23 cellular contexts compared by ENCODE assay signal in genomic region chr7:83793558-83793957, GRCh38.
A peak's percentile ranks its signal among the peaks of the same experiment; 100 is the strongest.
DNase-seq lines count a peak whose midpoint lies in the region; ATAC-seq, FAIRE-seq and TF ChIP-seq lines count a peak whose summit lies in the region.
"Had no signal": no experiment of that assay in that cellular context is flagged by ENCODE, and none has a peak within 500 bp of the region (broad histone marks: within the 10 kb centered on the region; RNA-seq: fewer than 3 reads in every experiment).

No MANE protein-coding gene starts in this region.

- H3K9me2 ChIP-seq in MM.1S (replicated peaks; ENCODE audit: insufficient read depth, low read length) = no peaks in the 10 kb centered on the region

- no peaks in the 10 kb centered on the region for H3F3A ChIP-seq in MM.1S (ENCODE audit: insufficient read depth, low read length)

- H3K79me2 ChIP-seq in MM.1S (ENCODE audit: low read length) (no peaks in the 10 kb centered on the region), GM12878 (ENCODE audit: control insufficient read depth, insufficient read depth, low read length) (no peaks in the 10 kb centered on the region)

- H3K9me3 ChIP-seq in MM.1S (replicated peaks; ENCODE audit: insufficient read depth, low read length) (no peaks in the 10 kb centered on the region), GM12878 (replicated peaks; ENCODE audit: control insufficient read depth, insufficient read depth, low read length) (no peaks in the 10 kb centered on the region)
- H3K9me3 ChIP-seq: BE2C had no signal

- ATAC-seq in GM12878 = no peak

- DNase-seq in GM06990 (ENCODE audit: extremely low read depth, insufficient read length) = no peak
- DNase-seq in MM.1S = no peak
- no peak for DNase-seq in GM12878 (ENCODE audit: low read depth, low spot score)
- no peak for DNase-seq in NCI-H1417 (lab: John Stamatoyannopoulos, UW)
- DNase-seq in middle frontal gyrus (ENCODE audit: extremely low spot score, low spot score) = no peak
- DNase-seq in inferior parietal cortex (ENCODE audit: extremely low spot score) = no peak
- DNase-seq: ACHN; BE2C; C1 segment of cervical spinal cord; CD4-positive, CD25-positive, alpha-beta regulatory T cell; CD8-positive, alpha-beta memory T cell; COR-L47; DMS 273 treated with DMSO at 0.1 percent for 48 hours; DMS53; DND-41; EL; GM23248; HCEC 1CT; IMR-90; KBM-7 had no signal

- no peak for TF ChIP-seq CTCF in GM06990 (IDR thresholded peaks at IDR 0.05; ENCODE audit: insufficient read depth, low read length, poor library complexity, severe bottlenecking)
- TF ChIP-seq CTCF in MM.1S (IDR thresholded peaks at IDR 0.05; ENCODE audit: low read length) = no peak
- TF ChIP-seq CTCF in GM12878 (IDR thresholded peaks at IDR 0.05 in 2 of 3, conservative IDR thresholded peaks at IDR 0.05 in 1 of 3; ENCODE audit: control insufficient read depth in 2 of 3, extremely low read depth in 1 of 3, insufficient read depth in 1 of 3, low read depth in 3 of 3, low read length in 3 of 3) = no peak

- SMC1A ChIA-PET in GM12878 (lab: Charles Lee; ENCODE audit: uncharacterized antibody, unreplicated experiment) = interaction anchor here (0.9 kb wide), 1 partner anchor 39 kb away, joined by 3 read pairs; no protein-coding TSS in a partner anchor

- H2AFZ ChIP-seq in MM.1S (ENCODE audit: low read length) = no peak overlapping the region
- peak overlapping the region; percentile 61 for H2AFZ ChIP-seq in GM12878 (ENCODE audit: control insufficient read depth, low read depth, low read length)
- H2AFZ ChIP-seq: GM23248 had no signal

- WGBS in GM12878 (ENCODE audit: insufficient coverage, insufficient replicate concordance, low lambda C conversion rate, missing lambda C conversion rate) = 1% methylated on average over 3 of the region's 3 CpGs

- no peak for TF ChIP-seq POLR2A in GM12878 (IDR thresholded peaks at IDR 0.05; ENCODE audit: low read depth, low read length)

- TF ChIP-seq RAD21 in GM12878 (IDR thresholded peaks at IDR 0.05; ENCODE audit: insufficient read depth, low read depth, low read length) = no peak

- RAD21 ChIA-PET in GM12878 (lab: Charles Lee; ENCODE audit: unreplicated experiment) = interaction anchor here (0.5 to 1.0 kb wide), 2 partner anchors 51 to 128 kb away, joined by 3 read pairs; no protein-coding TSS in a partner anchor

- no TSS peak for BruUV-seq in GM12878 (replicated peaks; lab: Mats Ljungman, UMichigan)

- H3K9ac ChIP-seq in MM.1S (ENCODE audit: low read length) (no peak overlapping the region), GM12878 (ENCODE audit: control insufficient read depth, insufficient read depth, low read length) (no peak overlapping the region)
- H3K9ac ChIP-seq: GM23248 had no signal

- no peaks in the 10 kb centered on the region for H3K36me3 ChIP-seq in GM06990 (ENCODE audit: control insufficient read depth, insufficient read depth, low read length)
- H3K36me3 ChIP-seq in MM.1S (replicated peaks; ENCODE audit: insufficient read depth, low read length) = no peaks in the 10 kb centered on the region
- H3K36me3 ChIP-seq in GM12878 (ENCODE audit: control insufficient read depth in 2 of 2, insufficient read depth in 2 of 2, low read length in 1 of 2) = no peaks in the 10 kb centered on the region
- H3K36me3 ChIP-seq: BE2C had no signal

- H4K20me1 ChIP-seq in MM.1S (ENCODE audit: insufficient read depth, low read length) = no peaks in the 10 kb centered on the region
- H4K20me1 ChIP-seq in GM12878 (ENCODE audit: control insufficient read depth, insufficient read depth) = no peaks in the 10 kb centered on the region

- no peak overlapping the region for H3K27ac ChIP-seq in MM.1S (ENCODE audit: low read length)
- H3K27ac ChIP-seq in GM12878 (ENCODE audit: control insufficient read depth, insufficient read depth) = no peak overlapping the region
- H3K27ac ChIP-seq: GM23248, HL-60 had no signal

- CTCF ChIA-PET in GM12878 (lab: Yijun Ruan, JAX) = interaction anchor here (1.7 kb wide), 1 partner anchor 11 kb away, joined by 5 read pairs; no protein-coding TSS in a partner anchor

- no peak for TF ChIP-seq EP300 in GM12878 (IDR thresholded peaks at IDR 0.05; ENCODE audit: borderline replicate concordance in 1 of 2, control insufficient read depth in 1 of 2, low read depth in 2 of 2, low read length in 2 of 2)

- FAIRE-seq in GM12878 (lab: Jason Lieb, UNC) = no peak
- FAIRE-seq: GM19239, H54 had no signal

- in situ Hi-C loops in GM12878 (cut with MboI) = no loop called here

- intact Hi-C loops in GM12878 (cut with micrococcal nuclease; ENCODE audit: unreplicated experiment) = no loop called here

- POLR2A ChIA-PET in GM12878 (lab: Charles Lee) = no interaction called here

- H3K4me1 ChIP-seq in MM.1S (ENCODE audit: low read length) (peaks cover 3% of the 10 kb centered on the region; the same call in 1 of the 2 replicates), GM12878 (ENCODE audit: control insufficient read depth, insufficient read depth, low read length) (peaks cover 18% of the 10 kb centered on the region)
- H3K4me1 ChIP-seq: BE2C had no signal

- H3K27me3 ChIP-seq in GM06990 (replicated peaks; ENCODE audit: control insufficient read depth, insufficient read depth, low read length) (no peaks in the 10 kb centered on the region), MM.1S (replicated peaks; ENCODE audit: insufficient read depth, low read length) (no peaks in the 10 kb centered on the region), GM12878 (replicated peaks in 1 of 2; ENCODE audit: control insufficient read depth in 2 of 2, insufficient read depth in 2 of 2, low read length in 1 of 2) (no peaks in the 10 kb centered on the region)
- H3K27me3 ChIP-seq: BE2C had no signal

- H3K4me3 ChIP-seq in GM06990 (replicated peaks; ENCODE audit: low read depth, low read length) (peak overlapping the region; percentile 28), MM.1S (ENCODE audit: low read length) (no peak overlapping the region), GM12878 (no peak overlapping the region)
- H3K4me3 ChIP-seq: GM23248 had no signal

- H3K4me2 ChIP-seq in MM.1S (ENCODE audit: low read depth, low read length) (peak overlapping the region; percentile 26; the same call in 1 of the 2 replicates), GM12878 (ENCODE audit: control insufficient read depth, insufficient read depth) (no peak overlapping the region; the same call in 1 of the 2 replicates)

TF ChIP-seq in GM12878, 131 proteins besides CTCF, POLR2A, EP300 and RAD21 (continues in another document):
- TF ChIP-seq FOXK2 (IDR thresholded peaks at IDR 0.05) = no peak
- TF ChIP-seq ZZZ3 (IDR thresholded peaks at IDR 0.05; ENCODE audit: control insufficient read depth, insufficient read length, low read depth) = no peak
- no peak for TF ChIP-seq E2F4 (IDR thresholded peaks at IDR 0.05; ENCODE audit: low read depth, low read length)
- no peak for TF ChIP-seq SREBF1 (IDR thresholded peaks at IDR 0.05; ENCODE audit: low read length)
- TF ChIP-seq MXI1 (IDR thresholded peaks at IDR 0.05; ENCODE audit: low read depth, low read length) = no peak
- TF ChIP-seq EGR1 (IDR thresholded peaks at IDR 0.05; ENCODE audit: borderline replicate concordance in 1 of 2, low read depth in 2 of 2, low read length in 2 of 2) = no peak
- TF ChIP-seq NFXL1 (IDR thresholded peaks at IDR 0.05; ENCODE audit: borderline replicate concordance) = no peak
- TF ChIP-seq STAT3 (IDR thresholded peaks at IDR 0.05; ENCODE audit: low read depth, low read length) = no peak
- no peak for TF ChIP-seq BCL3 (IDR thresholded peaks at IDR 0.05; ENCODE audit: borderline replicate concordance, insufficient read depth, low read depth, low read length, poor library complexity, severe bottlenecking)
- no peak for TF ChIP-seq IKZF1 (conservative IDR thresholded peaks at IDR 0.05)
- no peak for TF ChIP-seq ZBTB11 (CRISPR knock-in tag; IDR thresholded peaks at IDR 0.05)
- TF ChIP-seq RBBP5 (conservative IDR thresholded peaks at IDR 0.05) = no peak
